8 cellular contexts compared by ENCODE assay signal in the genomic region with DNA sequence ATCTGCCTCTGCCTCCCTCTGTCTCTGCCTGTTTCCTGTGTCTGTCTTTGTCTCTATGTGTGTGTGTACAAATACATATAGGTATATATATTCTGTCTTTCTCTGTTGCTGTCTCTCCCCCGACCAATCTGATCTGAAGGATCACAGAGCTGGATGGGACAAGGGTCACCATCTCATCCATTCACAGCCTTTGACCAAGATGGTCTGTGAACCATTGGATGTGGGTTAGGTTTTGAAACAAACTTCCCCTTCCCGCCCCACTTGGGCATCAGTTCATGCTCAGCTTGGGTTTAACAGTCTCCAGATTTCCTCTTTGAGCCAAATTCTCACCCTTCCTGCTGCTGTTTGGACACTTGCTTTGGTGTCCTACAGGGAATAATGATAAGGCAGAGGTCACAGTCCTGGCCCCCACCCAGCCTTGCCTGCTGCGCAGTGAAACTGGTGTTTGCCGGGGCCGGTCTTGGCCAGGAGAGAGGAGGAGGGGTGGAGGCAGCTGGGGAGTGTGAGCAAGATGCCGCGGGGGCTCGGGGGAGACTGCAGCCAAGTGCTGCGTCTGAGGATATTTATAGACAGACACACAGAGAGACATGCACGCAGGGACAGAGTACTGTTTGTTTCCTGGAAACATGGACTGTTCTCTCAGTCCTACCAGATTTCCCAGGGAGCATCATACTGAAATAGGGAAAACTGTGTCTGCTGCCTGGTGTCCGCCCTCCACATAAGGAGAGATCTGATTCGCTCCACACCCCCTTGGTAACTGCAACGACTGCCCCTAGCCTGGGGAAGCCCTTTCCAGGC. TPM values are rescaled to one million over a fixed set of nuclear protein-coding genes. Genes with fewer than 3 reads are reported as not detected.
DNase-seq lines count a peak whose midpoint lies in the region; ATAC-seq and TF ChIP-seq lines count a peak whose summit lies in the region.

No MANE protein-coding gene starts in this region.

- H3K9me3 ChIP-seq in HUES48 (ENCODE audit: control insufficient read depth, insufficient read depth, low read length), result no peaks in the 10 kb centered on the region
- H3K9me3 ChIP-seq in mucosa of descending colon, result no peaks in the 10 kb centered on the region

- peak overlapping the region; percentile 16 for H3K27ac ChIP-seq in HUES48 (ENCODE audit: low read depth, low read length)

- no peaks in the 10 kb centered on the region for H3K9me3 Mint-ChIP-seq in type B pancreatic cell

- H3K4me3 ChIP-seq in HUES48 (ENCODE audit: low read depth, low read length), result no peak overlapping the region
- no peak overlapping the region for H3K4me3 ChIP-seq in mucosa of descending colon

- peaks cover 19% of the 10 kb centered on the region for H3K27me3 ChIP-seq in HUES48 (ENCODE audit: control insufficient read depth, insufficient read depth, low read length)

- peak; percentile 45 for ATAC-seq in mucosa of descending colon
- no peak for ATAC-seq in HG03354 (IDR thresholded peaks at IDR 0.05; ENCODE audit: poor library complexity, severe bottlenecking, unreplicated experiment)

- DNase-seq in AML-193 (lab: John Stamatoyannopoulos, UW) (peak; percentile 44 to 55), SKM-1 treated with dmso at 0.1 percent for 144 hours (lab: John Stamatoyannopoulos, UW; ENCODE audit: unreplicated experiment) (peak; percentile 79), epidermal melanocyte (ENCODE audit: insufficient read length, low spot score) (peak; percentile 88), mucosa of descending colon (peak; percentile 76 to 85 (median 78)), type B pancreatic cell (ENCODE audit: extremely low spot score, unreplicated experiment) (peak; percentile 68), NCI-H1048 (lab: John Stamatoyannopoulos, UW) (no peak)

- H3K36me3 ChIP-seq in HUES48 (ENCODE audit: control insufficient read depth, insufficient read depth, low read length), result no peaks in the 10 kb centered on the region
- H3K36me3 ChIP-seq in mucosa of descending colon (ENCODE audit: low read depth), result no peaks in the 10 kb centered on the region

- H3K27me3 Mint-ChIP-seq in type B pancreatic cell, result no peaks in the 10 kb centered on the region

- H3K4me1 Mint-ChIP-seq in type B pancreatic cell (ENCODE audit: unreplicated experiment), result peaks cover 45% of the 10 kb centered on the region

- H3K36me3 Mint-ChIP-seq in type B pancreatic cell, result no peaks in the 10 kb centered on the region

- TF ChIP-seq CTCF in mucosa of descending colon (IDR thresholded peaks at IDR 0.05) (no peak), type B pancreatic cell (conservative IDR thresholded peaks at IDR 0.05) (no peak)

- H3K4me3 Mint-ChIP-seq in type B pancreatic cell, result peak overlapping the region; percentile 54

- H3K9ac ChIP-seq in HUES48 (ENCODE audit: low read depth, low read length), result no peak overlapping the region

- H3K27ac Mint-ChIP-seq in type B pancreatic cell, result peak overlapping the region; percentile 77

- intact Hi-C loops in mucosa of descending colon (cut with DNase I, micrococcal nuclease), result loop anchor here (10.0 kb wide), 2 partner anchors 167 to 207 kb away; no protein-coding TSS in a partner anchor

- peaks cover 18% of the 10 kb centered on the region for H3K4me1 ChIP-seq in HUES48 (ENCODE audit: control insufficient read depth, insufficient read depth, low read length)
- peaks cover 44% of the 10 kb centered on the region for H3K4me1 ChIP-seq in mucosa of descending colon (ENCODE audit: low read depth)

RNA-seq across cellular contexts. Expression of gene BTG2, which starts 27.0 kb away (rescaled TPM):
- 100 to 1,000 TPM in 1 of 3 donors, 10 to 100 TPM in 2; 65.7 to 406 (median 69.1) TPM for total RNA-seq in mucosa of descending colon
- 49.8 and 147 TPM in 2 replicates for total RNA-seq in type B pancreatic cell (ENCODE audit: low replicate concordance)

RNA-seq across cellular contexts. Expression of gene CHIT1, which starts 48.8 kb away (rescaled TPM):
- total RNA-seq in mucosa of descending colon, result under 1 TPM in 2 of 3 donors, not detected in 1; 0.13 to 0.96 TPM
- total RNA-seq in type B pancreatic cell (ENCODE audit: low replicate concordance), result not detected in 2 replicates
